Comparison of ENCODE assay signal across 29 cellular contexts in genomic region chr11:33712436-33712835, GRCh38. TPM values are rescaled to one million over a fixed set of nuclear protein-coding genes. Genes with fewer than 3 reads are reported as not detected.
"Had no signal": no experiment of that assay in that cellular context is flagged by ENCODE, and none has a peak within 500 bp of the region (broad histone marks: within the 10 kb centered on the region; RNA-seq: fewer than 3 reads in every experiment).

No MANE protein-coding gene starts in this region.

- H3K9me3 Mint-ChIP-seq: activated CD4-positive, alpha-beta T cell treated with anti-CD3 and anti-CD28 coated beads, Interleukin-2, amount 10 ng/mL, durations not matched to agents 7 days and 5 days; activated naive CD4-positive, alpha-beta T cell treated with anti-CD3 and anti-CD28 coated beads, Interleukin-2, amount 50 U/mL, for 24 hours; activated naive CD8-positive, alpha-beta T cell treated with anti-CD3 and anti-CD28 coated beads, Interleukin-2, amount 10 ng/mL, durations not matched to agents 7 days and 5 days; activated T-cell treated with anti-CD3 and anti-CD28 coated beads, Interleukin-2, amount 50 U/mL, for 24 hours; activated T-helper 2 cell treated with anti-CD3 and anti-CD28 coated beads, Interferon-gamma antibody, Interleukin-2, Interleukin-4, amounts not matched to agents 10 μg/mL and 5 μg/mL and 100 μg/mL, durations not matched to agents 14 hours and 24 hours and 36 hours; T-helper 1 cell treated with Interleukin-12 subunit alpha and Interleukin-12 subunit beta and Interleukin-4 antibody, amounts not matched to agents 30 μg/mL and 1 μg/mL, for 36 hours; T-helper 2 cell treated with Interferon-gamma antibody and Interleukin-4, amounts not matched to agents 5 μg/mL and 100 μg/mL, for 36 hours had no signal

- H3K27me3 ChIP-seq: ascending aorta, cardiac muscle cell, SJSA1 had no signal

- H3K4me1 Mint-ChIP-seq: activated CD4-positive, alpha-beta T cell treated with anti-CD3 and anti-CD28 coated beads for 36 hours; activated naive CD4-positive, alpha-beta T cell treated with anti-CD3 and anti-CD28 coated beads, Interleukin-2, amount 50 U/mL, for 24 hours had no signal

- H3K4me3 Mint-ChIP-seq: activated CD4-positive, alpha-beta T cell treated with anti-CD3 and anti-CD28 coated beads for 36 hours; activated CD4-positive, alpha-beta T cell treated with anti-CD3 and anti-CD28 coated beads, Interleukin-2, amount 10 ng/mL, durations not matched to agents 7 days and 5 days; activated CD8-positive, alpha-beta T cell treated with anti-CD3 and anti-CD28 coated beads, Interleukin-2, amount 10 ng/mL, durations not matched to agents 7 days and 5 days; activated naive CD4-positive, alpha-beta T cell treated with anti-CD3 and anti-CD28 coated beads, Interleukin-2, amount 50 U/mL, for 24 hours; activated naive CD8-positive, alpha-beta T cell treated with anti-CD3 and anti-CD28 coated beads, Interleukin-2, amount 10 ng/mL, durations not matched to agents 7 days and 5 days; activated T-cell treated with anti-CD3 and anti-CD28 coated beads, Interleukin-2, amount 50 U/mL, for 24 hours; T-helper 1 cell treated with Interleukin-12 subunit alpha and Interleukin-12 subunit beta and Interleukin-4 antibody, amounts not matched to agents 30 μg/mL and 1 μg/mL, for 36 hours; T-helper 2 cell treated with Interferon-gamma antibody and Interleukin-4, amounts not matched to agents 5 μg/mL and 100 μg/mL, for 36 hours had no signal

- H2AFZ ChIP-seq: PC-9 had no signal

- H3K27ac ChIP-seq: ascending aorta, cardiac muscle cell, KMS-11, PC-9, SJSA1 had no signal

- H3K4me3 ChIP-seq: ascending aorta, cardiac muscle cell, PC-9, SJSA1 had no signal

- H3K27me3 Mint-ChIP-seq: activated CD4-positive, alpha-beta T cell treated with anti-CD3 and anti-CD28 coated beads for 36 hours; activated CD4-positive, alpha-beta T cell treated with anti-CD3 and anti-CD28 coated beads, Interleukin-2, amount 10 ng/mL, durations not matched to agents 7 days and 5 days; activated naive CD4-positive, alpha-beta T cell treated with anti-CD3 and anti-CD28 coated beads, Interleukin-2, amount 50 U/mL, for 24 hours; activated naive CD8-positive, alpha-beta T cell treated with anti-CD3 and anti-CD28 coated beads, Interleukin-2, amount 10 ng/mL, durations not matched to agents 7 days and 5 days; activated T-cell treated with anti-CD3 and anti-CD28 coated beads, Interleukin-2, amount 50 U/mL, for 24 hours had no signal

- H3K4me1 ChIP-seq: ascending aorta had no signal

- DNase-seq: activated CD4-positive, alpha-beta T cell treated with anti-CD3 and anti-CD28 coated beads for 36 hours; activated CD4-positive, alpha-beta T cell treated with anti-CD3 and anti-CD28 coated beads, Interleukin-2, amount 10 ng/mL, durations not matched to agents 7 days and 5 days; activated CD4-positive, alpha-beta T cell treated with anti-CD3 and anti-CD28 coated beads, Interleukin-2, amount 50 U/mL, for 48 hours; activated CD8-positive, alpha-beta T cell treated with anti-CD3 and anti-CD28 coated beads, Interleukin-2, amount 10 ng/mL, durations not matched to agents 7 days and 5 days; activated gamma-delta T cell; activated naive CD4-positive, alpha-beta T cell treated with Interleukin-2 at 50 U/mL for 16 hours; activated naive CD8-positive, alpha-beta T cell treated with anti-CD3 and anti-CD28 coated beads, Interleukin-2, amount 10 ng/mL, durations not matched to agents 7 days and 5 days; activated T-cell treated with anti-CD3 and anti-CD28 coated beads, Interleukin-2, amount 50 U/mL, for 24 hours; amygdala; MM.1S; NCI-H1092; NCI-H1436 treated with DMSO at 0.1 percent for 48 hours; NCI-H2029; NCI-H2227 treated with DMSO at 0.1 percent for 48 hours; NCI-H510A treated with DMSO at 0.1 percent for 48 hours; NCI-H526 treated with DMSO at 0.1 percent for 48 hours; NK-92 treated with Interleukin-12 subunit alpha and Interleukin-12 subunit beta, amount 100 ng/mL, for 24 hours; SHP77 treated with DMSO at 0.1 percent for 48 hours; SK-N-SH had no signal

- H3K9me3 ChIP-seq: ascending aorta, SJSA1, SK-N-SH had no signal

- ATAC-seq: activated CD4-positive, alpha-beta T cell treated with anti-CD3 and anti-CD28 coated beads for 36 hours; activated CD4-positive, CD25-positive, alpha-beta regulatory T cell treated with anti-CD3 and anti-CD28 coated beads, Interleukin-2, amount 50 U/mL, for 24 hours; activated CD8-positive, alpha-beta T cell treated with anti-CD3 and anti-CD28 coated beads, Interleukin-2, amount 10 ng/mL, durations not matched to agents 7 days and 5 days had no signal

- H3K27ac Mint-ChIP-seq: activated CD4-positive, alpha-beta T cell treated with anti-CD3 and anti-CD28 coated beads for 36 hours; activated CD4-positive, alpha-beta T cell treated with anti-CD3 and anti-CD28 coated beads, Interleukin-2, amount 10 ng/mL, durations not matched to agents 7 days and 5 days; activated CD8-positive, alpha-beta T cell treated with anti-CD3 and anti-CD28 coated beads, Interleukin-2, amount 10 ng/mL, durations not matched to agents 7 days and 5 days; activated naive CD4-positive, alpha-beta T cell treated with anti-CD3 and anti-CD28 coated beads, Interleukin-2, amount 50 U/mL, for 24 hours; activated naive CD8-positive, alpha-beta T cell treated with anti-CD3 and anti-CD28 coated beads, Interleukin-2, amount 10 ng/mL, durations not matched to agents 7 days and 5 days; activated T-cell treated with anti-CD3 and anti-CD28 coated beads, Interleukin-2, amount 50 U/mL, for 24 hours; activated T-helper 2 cell treated with anti-CD3 and anti-CD28 coated beads, Interferon-gamma antibody, Interleukin-2, Interleukin-4, amounts not matched to agents 10 μg/mL and 5 μg/mL and 100 μg/mL, durations not matched to agents 14 hours and 24 hours and 36 hours; T-helper 1 cell treated with Interleukin-12 subunit alpha and Interleukin-12 subunit beta and Interleukin-4 antibody, amounts not matched to agents 30 μg/mL and 1 μg/mL, for 36 hours; T-helper 2 cell treated with Interferon-gamma antibody and Interleukin-4, amounts not matched to agents 5 μg/mL and 100 μg/mL, for 36 hours had no signal

- H3K9me2 ChIP-seq: SK-N-SH had no signal

- H3K4me2 ChIP-seq: KMS-11, PC-9, SK-N-SH had no signal

RNA-seq across cellular contexts. Expression of gene C11orf91, which starts 11.8 kb away (rescaled TPM):
- total RNA-seq: activated CD4-positive, alpha-beta T cell treated with anti-CD3 and anti-CD28 coated beads for 36 hours; activated CD8-positive, alpha-beta T cell treated with anti-CD3 and anti-CD28 coated beads, Interleukin-2, amount 10 ng/mL, durations not matched to agents 7 days and 5 days; activated T-helper 2 cell treated with anti-CD3 and anti-CD28 coated beads, Interferon-gamma antibody, Interleukin-2, Interleukin-4, amounts not matched to agents 10 μg/mL and 5 μg/mL and 100 μg/mL, durations not matched to agents 14 hours and 24 hours and 36 hours; ascending aorta; cardiac muscle cell; PC-9; SJSA1 had no signal
